ENCODE assay signal across 1 cellular context in the genomic region with DNA sequence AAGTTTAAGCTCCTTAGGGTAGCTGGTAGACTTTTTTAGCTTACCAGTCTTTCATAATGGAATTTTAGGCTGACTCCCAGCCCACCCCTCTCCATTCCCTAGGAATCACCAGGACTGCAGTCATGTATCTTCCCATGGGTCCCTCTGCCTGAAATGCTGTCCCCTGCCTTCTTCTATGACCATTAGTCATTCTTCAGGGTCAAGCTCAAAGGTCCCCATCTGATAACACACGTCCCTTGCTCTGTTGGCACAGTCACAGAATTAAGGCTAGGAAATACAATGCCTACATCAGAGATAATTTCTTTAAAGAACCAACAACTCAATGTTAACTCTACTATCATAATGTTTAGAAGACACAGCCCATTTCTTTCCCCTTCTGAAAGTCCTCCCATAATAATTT.
TF ChIP-seq lines count a peak whose summit lies in the region.

No MANE protein-coding gene starts in this region.

TF ChIP-seq in K562, 482 proteins besides CTCF, POLR2A, EP300 and RAD21:
- TF ChIP-seq NR2C2 (CRISPR knock-in tag; IDR thresholded peaks at IDR 0.05) (no peak), NR2C2 (tag; IDR thresholded peaks at IDR 0.05) (peak; percentile 57), ZNF639 (CRISPR knock-in tag; conservative IDR thresholded peaks at IDR 0.05 in 1 of 2, IDR thresholded peaks at IDR 0.05 in 1 of 2) (no peak), KDM4B (IDR thresholded peaks at IDR 0.05; ENCODE audit: borderline replicate concordance in 2 of 2, low read depth in 1 of 2) (no peak), RBM22 (IDR thresholded peaks at IDR 0.05; ENCODE audit: low read depth, low read length, poor library complexity, severe bottlenecking) (no peak), ATF3 (IDR thresholded peaks at IDR 0.05) (peak; percentile 33; the same call in 1 of the 2 replicates), ATF3 (CRISPR knock-in tag; conservative IDR thresholded peaks at IDR 0.05) (no peak), MEF2D (tag; conservative IDR thresholded peaks at IDR 0.05; ENCODE audit: low read depth) (no peak), CREB1 (IDR thresholded peaks at IDR 0.05) (no peak), CREB1 (CRISPR knock-in tag; IDR thresholded peaks at IDR 0.05) (0 out of 2 replicates have a peak, but pooled peaks have one; percentile 23), ZC3H4 (CRISPR knock-in tag; IDR thresholded peaks at IDR 0.05; ENCODE audit: borderline replicate concordance) (no peak), ARID1B (IDR thresholded peaks at IDR 0.05) (peak; percentile 23; the same call in 1 of the 2 replicates), SREBF1 (IDR thresholded peaks at IDR 0.05; ENCODE audit: borderline replicate concordance, low read depth, low read length) (no peak), ZNF445 (CRISPR knock-in tag; IDR thresholded peaks at IDR 0.05; ENCODE audit: low read depth) (no peak), GTF2A2 (tag; IDR thresholded peaks at IDR 0.05) (no peak), ZNF589 (CRISPR knock-in tag; IDR thresholded peaks at IDR 0.05; ENCODE audit: low read depth) (no peak), CBFA2T2 (conservative IDR thresholded peaks at IDR 0.05) (no peak), ZNF79 (CRISPR knock-in tag; IDR thresholded peaks at IDR 0.05; ENCODE audit: low read depth) (no peak), USF1 (CRISPR knock-in tag; IDR thresholded peaks at IDR 0.05) (no peak), FOSL1 (tag; conservative IDR thresholded peaks at IDR 0.05) (peak; percentile 82), DPF2 (IDR thresholded peaks at IDR 0.05) (no peak), ETV5 (CRISPR knock-in tag; IDR thresholded peaks at IDR 0.05; ENCODE audit: low read depth) (no peak), MEIS2 (IDR thresholded peaks at IDR 0.05; ENCODE audit: partially characterized antibody) (peak; percentile 13), HDGF (IDR thresholded peaks at IDR 0.05) (no peak), JUND (IDR thresholded peaks at IDR 0.05; ENCODE audit: borderline replicate concordance, low read depth, low read length) (peak; percentile 63; the same call in 1 of the 2 replicates), JUND (tag; IDR thresholded peaks at IDR 0.05; ENCODE audit: borderline replicate concordance, low read depth, low read length) (peak; percentile 44; the same call in 1 of the 3 replicates), ZNF586 (CRISPR knock-in tag; conservative IDR thresholded peaks at IDR 0.05) (no peak)
- TF ChIP-seq, protein P1, sequence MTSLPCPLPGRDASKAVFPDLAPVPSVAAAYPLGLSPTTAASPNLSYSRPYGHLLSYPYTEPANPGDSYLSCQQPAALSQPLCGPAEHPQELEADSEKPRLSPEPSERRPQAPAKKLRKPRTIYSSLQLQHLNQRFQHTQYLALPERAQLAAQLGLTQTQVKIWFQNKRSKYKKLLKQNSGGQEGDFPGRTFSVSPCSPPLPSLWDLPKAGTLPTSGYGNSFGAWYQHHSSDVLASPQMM (CRISPR knock-in tag; IDR thresholded peaks at IDR 0.05) = no peak
